Comparison of ENCODE assay signal across 8 cellular contexts in the genomic region with DNA sequence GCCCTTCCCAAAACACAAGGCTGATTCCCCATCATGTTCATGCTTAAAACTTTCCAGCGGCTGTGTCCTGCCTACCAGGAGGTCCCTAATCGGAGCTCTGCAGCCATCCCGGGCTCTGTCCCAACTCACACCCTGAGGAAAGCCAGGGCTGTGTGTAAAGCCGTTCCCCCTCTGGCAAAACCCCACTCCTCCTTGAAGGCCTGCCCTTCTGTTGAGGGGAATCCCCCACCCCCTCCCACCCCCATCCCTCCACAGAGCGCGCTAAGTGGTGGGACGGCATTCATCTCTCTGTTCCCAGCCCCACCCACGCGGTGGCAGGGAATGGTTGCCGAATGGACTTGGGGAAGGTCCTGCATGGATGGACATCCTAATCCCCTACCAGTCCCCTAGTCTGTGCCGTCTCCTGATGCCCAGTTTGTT. TPM values are rescaled to one million over a fixed set of nuclear protein-coding genes. Genes with fewer than 3 reads are reported as not detected.
DNase-seq lines count a peak whose midpoint lies in the region; ATAC-seq and TF ChIP-seq lines count a peak whose summit lies in the region.

No MANE protein-coding gene starts in this region.

- 67 to 79% methylated on average over 11 of the region's 11 CpGs for WGBS in lung, 2 donors
- WGBS in tibial nerve, 2 donors = 15 to 26% methylated on average over 11 of the region's 11 CpGs

- H3K36me3 ChIP-seq in lung (ENCODE audit: control insufficient read depth in 2 of 2, insufficient read depth in 2 of 2, low read length in 2 of 2) = no peaks in the 10 kb centered on the region
- H3K36me3 ChIP-seq in tibial nerve = peaks cover 0 to 44% (median 0%) of the 10 kb centered on the region in 3 donors

- no TSS peak for BruUV-seq in MCF 10A (replicated peaks; lab: Mats Ljungman, UMichigan)

- TF ChIP-seq CTCF in MCF 10A (IDR thresholded peaks at IDR 0.05; ENCODE audit: unreplicated experiment) (no peak), lung (IDR thresholded peaks at IDR 0.05; ENCODE audit: control extremely low read depth, extremely low read depth) (no peak), tibial nerve (IDR thresholded peaks at IDR 0.05) (no peak)

- TF ChIP-seq EP300 in tibial nerve (IDR thresholded peaks at IDR 0.05) = no peak

- H3K4me3 Mint-ChIP-seq in activated T-cell treated with anti-CD3 and anti-CD28 coated beads, Interleukin-2, amount 50 U/mL, for 4 hours = peak overlapping the region; percentile 77
- H3K4me3 Mint-ChIP-seq in MCF 10A (ENCODE audit: unreplicated experiment) = peak overlapping the region; percentile 72

- H3K4me3 ChIP-seq in lung = peak overlapping the region; percentile 40
- peak overlapping the region; percentile 86 to 95 (median 90) for H3K4me3 ChIP-seq in tibial nerve

- no peak for DNase-seq in activated T-cell treated with anti-CD3 and anti-CD28 coated beads, Interleukin-2, amount 50 U/mL, for 4 hours
- DNase-seq in activated T-cell treated with anti-CD3 and anti-CD28 coated beads for 4 hours = no peak
- DNase-seq in MCF 10A (ENCODE audit: unreplicated experiment) = no peak
- DNase-seq in lung (ENCODE audit: low spot score) = no peak
- DNase-seq in tibial nerve (ENCODE audit: low spot score in 2 of 2) = no peak
- no peak for DNase-seq in SKM-1 treated with dmso at 0.1 percent for 144 hours (lab: John Stamatoyannopoulos, UW; ENCODE audit: unreplicated experiment)
- DNase-seq in activated CD4-positive, CD25-positive, alpha-beta regulatory T cell (lab: John Stamatoyannopoulos, UW) = no peak

- intact Hi-C loops in MCF 10A (cut with micrococcal nuclease) = no loop called here

- H3K9me3 ChIP-seq in lung (ENCODE audit: control insufficient read depth in 2 of 2, insufficient read depth in 1 of 2, low read length in 1 of 2) (no peaks in the 10 kb centered on the region), tibial nerve (no peaks in the 10 kb centered on the region)

- no peaks in the 10 kb centered on the region for H3K27me3 Mint-ChIP-seq in activated T-cell treated with anti-CD3 and anti-CD28 coated beads, Interleukin-2, amount 50 U/mL, for 4 hours (ENCODE audit: low read depth)
- no peaks in the 10 kb centered on the region for H3K27me3 Mint-ChIP-seq in MCF 10A (ENCODE audit: insufficient read depth, unreplicated experiment)

- peaks cover 24% of the 10 kb centered on the region for H3K4me1 Mint-ChIP-seq in activated T-cell treated with anti-CD3 and anti-CD28 coated beads, Interleukin-2, amount 50 U/mL, for 4 hours (ENCODE audit: low read depth)
- peaks cover 12% of the 10 kb centered on the region for H3K4me1 Mint-ChIP-seq in MCF 10A (ENCODE audit: insufficient read depth, unreplicated experiment)

- ATAC-seq in activated T-cell treated with anti-CD3 and anti-CD28 coated beads, Interleukin-2, amount 50 U/mL, for 4 hours = no peak
- ATAC-seq in lung (ENCODE audit: insufficient read depth, low FRiP score) (no peak), GM21723 (IDR thresholded peaks at IDR 0.05; ENCODE audit: unreplicated experiment) (no peak)

- H3K27ac ChIP-seq in lung (ENCODE audit: low read depth in 1 of 2, low read length in 1 of 2) = peak overlapping the region; percentile 86 to 90
- H3K27ac ChIP-seq in tibial nerve = peak overlapping the region; percentile 91 to 99 (median 96)

- TF ChIP-seq POLR2A in tibial nerve (IDR thresholded peaks at IDR 0.05) = no peak

- H3K27me3 ChIP-seq in lung (ENCODE audit: control insufficient read depth, insufficient read depth) (no peaks in the 10 kb centered on the region), tibial nerve (no peaks in the 10 kb centered on the region)

- CTCF ChIA-PET in MCF 10A (lab: Yijun Ruan, JAX) = interaction anchor here (0.8 kb wide), 1 partner anchor 26 kb away, joined by 3 read pairs; no protein-coding TSS in a partner anchor

- peaks cover 5% of the 10 kb centered on the region for H3K36me3 Mint-ChIP-seq in activated T-cell treated with anti-CD3 and anti-CD28 coated beads, Interleukin-2, amount 50 U/mL, for 4 hours (ENCODE audit: insufficient read depth)
- H3K36me3 Mint-ChIP-seq in MCF 10A (ENCODE audit: insufficient read depth, unreplicated experiment) = peaks cover 14% of the 10 kb centered on the region

- POLR2A ChIA-PET in MCF 10A (lab: Yijun Ruan, JAX) = interaction anchor here (0.6 to 1.8 kb wide), 3 partner anchors 79 to 161 kb away, joined by 3 to 5 read pairs (median 3); no protein-coding TSS in a partner anchor

- no peak overlapping the region for H3K27ac Mint-ChIP-seq in MCF 10A (ENCODE audit: low read depth, unreplicated experiment)

- H3K9me3 Mint-ChIP-seq in activated T-cell treated with anti-CD3 and anti-CD28 coated beads, Interleukin-2, amount 50 U/mL, for 4 hours = no peaks in the 10 kb centered on the region
- no peaks in the 10 kb centered on the region for H3K9me3 Mint-ChIP-seq in MCF 10A (ENCODE audit: unreplicated experiment)

- peaks cover 0 to 10% of the 10 kb centered on the region in 2 donors for H3K4me1 ChIP-seq in lung (ENCODE audit: control insufficient read depth in 2 of 2, insufficient read depth in 2 of 2, low read length in 2 of 2)
- peaks cover 0 to 44% (median 18%) of the 10 kb centered on the region in 4 donors for H3K4me1 ChIP-seq in tibial nerve

RNA-seq across cellular contexts. Expression of gene TMEM120A, which starts 0.7 kb away (rescaled TPM):
- total RNA-seq in activated T-cell treated with anti-CD3 and anti-CD28 coated beads, Interleukin-2, amount 50 U/mL, for 4 hours = 10 to 100 TPM; 20.4 to 26.6 (median 20.6) TPM
- total RNA-seq in MCF 10A (2022) = 19.3 and 19.4 TPM in 2 replicates
- total RNA-seq in lung = 10 to 100 TPM; 15.7 to 58.8 TPM
- polyA plus RNA-seq in lung = 10 to 100 TPM; 56.5 to 90.1 TPM
- total RNA-seq in tibial nerve = 100 to 1,000 TPM in 1 of 4 donors, 10 to 100 TPM in 3; 38.7 to 108 (median 53.2) TPM

RNA-seq across cellular contexts. Expression of gene STYXL1, which starts 52.7 kb away (rescaled TPM):
- total RNA-seq in activated T-cell treated with anti-CD3 and anti-CD28 coated beads, Interleukin-2, amount 50 U/mL, for 4 hours = 10 to 100 TPM; 19.6 to 34.5 (median 20.6) TPM
- 49.3 and 79.7 TPM in 2 replicates for total RNA-seq in MCF 10A (2022)
- 10 to 100 TPM; 36.6 to 40.3 TPM for total RNA-seq in lung
- 10 to 100 TPM; 42.2 to 45.8 TPM for polyA plus RNA-seq in lung
- 10 to 100 TPM in 3 of 4 donors, 1 to 10 TPM in 1; 9.9 to 45.7 (median 29.0) TPM for total RNA-seq in tibial nerve

RNA-seq across cellular contexts. Expression of gene MDH2, which starts 52.8 kb away (rescaled TPM):
- total RNA-seq in activated T-cell treated with anti-CD3 and anti-CD28 coated beads, Interleukin-2, amount 50 U/mL, for 4 hours = 100 to 1,000 TPM; 274 to 310 (median 296) TPM
- total RNA-seq in MCF 10A (2022) (278 and 328 TPM in 2 replicates), lung (100 to 1,000 TPM in 1 of 2 donors, 10 to 100 TPM in 1; 54.3 to 200 TPM), tibial nerve (10 to 100 TPM; 57.1 to 81.0 (median 69.4) TPM)
- 100 to 1,000 TPM in 1 of 2 donors, 10 to 100 TPM in 1; 58.3 to 113 TPM for polyA plus RNA-seq in lung
